In genomic region chr17:1705004-1705403, GRCh38 we compare ENCODE assay signal across 1 cellular context.
TF ChIP-seq lines count a peak whose summit lies in the region.

No MANE protein-coding gene starts in this region.

TF ChIP-seq in K562, 482 proteins besides CTCF, POLR2A, EP300 and RAD21 (continues in another document):
- peak; percentile 67 for TF ChIP-seq NCOR1 (IDR thresholded peaks at IDR 0.05)
- 0 out of 2 replicates have a peak, but pooled peaks have one; percentile 2 for TF ChIP-seq ZBTB34 (CRISPR knock-in tag; IDR thresholded peaks at IDR 0.05)
- TF ChIP-seq ZNF589 (CRISPR knock-in tag; IDR thresholded peaks at IDR 0.05; ENCODE audit: low read depth) = peak; percentile 36; the same call in 1 of the 2 replicates
- peak; percentile 56; the same call in 1 of the 2 replicates for TF ChIP-seq ZKSCAN1 (IDR thresholded peaks at IDR 0.05; ENCODE audit: low read depth, low read length)
- TF ChIP-seq NFIC (IDR thresholded peaks at IDR 0.05) = peak; percentile 65
- peak; percentile 66 for TF ChIP-seq TAL1 (IDR thresholded peaks at IDR 0.05)
- peak; percentile 92 for TF ChIP-seq MECOM (CRISPR knock-in tag; IDR thresholded peaks at IDR 0.05)
- TF ChIP-seq CTBP1 (IDR thresholded peaks at IDR 0.05; ENCODE audit: borderline replicate concordance) = peak; percentile 43; the same call in 1 of the 2 replicates
- TF ChIP-seq ELF2 (CRISPR knock-in tag; IDR thresholded peaks at IDR 0.05) = no peak
- 0 out of 2 replicates have a peak, but pooled peaks have one; percentile 24 for TF ChIP-seq MTA3 (IDR thresholded peaks at IDR 0.05; ENCODE audit: borderline replicate concordance)
- TF ChIP-seq KDM1A (IDR thresholded peaks at IDR 0.05) = peak; percentile 56 to 66
- TF ChIP-seq CBX3 (IDR thresholded peaks at IDR 0.05; ENCODE audit: borderline replicate concordance in 1 of 2, low read length in 2 of 2) = no peak
- TF ChIP-seq KLF16 (IDR thresholded peaks at IDR 0.05) = peak; percentile 67
- TF ChIP-seq SOX6 (IDR thresholded peaks at IDR 0.05) = peak; percentile 92
- peak; percentile 26; the same call in 1 of the 2 replicates for TF ChIP-seq HDAC2 (IDR thresholded peaks at IDR 0.05)
- TF ChIP-seq CBFA2T3 (IDR thresholded peaks at IDR 0.05) = peak; percentile 93
- TF ChIP-seq ARID1B (IDR thresholded peaks at IDR 0.05) = peak; percentile 81
- 0 out of 2 replicates have a peak, but pooled peaks have one; percentile 23 for TF ChIP-seq ARID4B (CRISPR knock-in tag; IDR thresholded peaks at IDR 0.05)
- TF ChIP-seq ZNF395 (CRISPR knock-in tag; IDR thresholded peaks at IDR 0.05) = 0 out of 2 replicates have a peak, but pooled peaks have one; percentile 34
- 0 out of 2 replicates have a peak, but pooled peaks have one; percentile 35 for TF ChIP-seq PML (IDR thresholded peaks at IDR 0.05; ENCODE audit: low read length)
- TF ChIP-seq DACH1 (IDR thresholded peaks at IDR 0.05; ENCODE audit: partially characterized antibody) = peak; percentile 44
- peak; percentile 75 for TF ChIP-seq DPF2 (IDR thresholded peaks at IDR 0.05)
- no peak for TF ChIP-seq ZFP1 (CRISPR knock-in tag; IDR thresholded peaks at IDR 0.05)
- no peak for TF ChIP-seq ATF1 (CRISPR knock-in tag; IDR thresholded peaks at IDR 0.05)
- no peak for TF ChIP-seq ATF1 (tag; IDR thresholded peaks at IDR 0.05)
- peak; percentile 91 for TF ChIP-seq TFAP4 (CRISPR knock-in tag; IDR thresholded peaks at IDR 0.05; ENCODE audit: borderline replicate concordance)
- peak; percentile 21 to 54; a peak in 2 of 4 replicates for TF ChIP-seq TRIM24 (IDR thresholded peaks at IDR 0.05)
- TF ChIP-seq MAX (CRISPR knock-in tag; IDR thresholded peaks at IDR 0.05) = no peak
- no peak for TF ChIP-seq TAF1 (IDR thresholded peaks at IDR 0.05; ENCODE audit: control insufficient read depth, extremely low read depth, insufficient read depth, low read length, severe bottlenecking)
- TF ChIP-seq EGR1 (conservative IDR thresholded peaks at IDR 0.05) = peak; percentile 53
- 0 out of 2 replicates have a peak, but pooled peaks have one; percentile 31 for TF ChIP-seq SMAD4 (CRISPR knock-in tag; conservative IDR thresholded peaks at IDR 0.05)
- TF ChIP-seq GATAD2B (IDR thresholded peaks at IDR 0.05; ENCODE audit: borderline replicate concordance) = no peak
- TF ChIP-seq CREM (IDR thresholded peaks at IDR 0.05; ENCODE audit: low read depth) = 0 out of 2 replicates have a peak, but pooled peaks have one; percentile 5
- peak; percentile 79 for TF ChIP-seq GATA2 (CRISPR knock-in tag; IDR thresholded peaks at IDR 0.05)
- no peak; the same call in 1 of the 2 replicates for TF ChIP-seq TRIM28 (IDR thresholded peaks at IDR 0.05)
- peak in 1 of 2 experiments; percentile 68; a peak in 2 of 4 replicates for TF ChIP-seq HDAC1 (IDR thresholded peaks at IDR 0.05)
- peak; percentile 27 for TF ChIP-seq TAF9B (IDR thresholded peaks at IDR 0.05; ENCODE audit: partially characterized antibody)
- peak; percentile 64; the same call in 1 of the 2 replicates for TF ChIP-seq ZEB2 (IDR thresholded peaks at IDR 0.05)
- 0 out of 2 replicates have a peak, but pooled peaks have one; percentile 50 for TF ChIP-seq POLR2AphosphoS5 (IDR thresholded peaks at IDR 0.05; ENCODE audit: control insufficient read depth, insufficient read depth, low read depth, low read length)
- no peak for TF ChIP-seq PHTF2 (CRISPR knock-in tag; IDR thresholded peaks at IDR 0.05)
- TF ChIP-seq ZBTB40 (IDR thresholded peaks at IDR 0.05) = no peak
- TF ChIP-seq ZBTB40 (CRISPR knock-in tag; IDR thresholded peaks at IDR 0.05) = no peak
- TF ChIP-seq VEZF1 (CRISPR knock-in tag; IDR thresholded peaks at IDR 0.05) = peak; percentile 29; the same call in 1 of the 2 replicates
- TF ChIP-seq CHD1 (IDR thresholded peaks at IDR 0.05; ENCODE audit: low read length) = no peak
- 0 out of 2 replicates have a peak, but pooled peaks have one; percentile 40 for TF ChIP-seq HMBOX1 (IDR thresholded peaks at IDR 0.05)
- peak; percentile 57; the same call in 1 of the 2 replicates for TF ChIP-seq MTA2 (IDR thresholded peaks at IDR 0.05; ENCODE audit: low read depth)
- TF ChIP-seq MEIS2 (IDR thresholded peaks at IDR 0.05; ENCODE audit: partially characterized antibody) = peak; percentile 65
- peak in 1 of 2 experiments; percentile 64; a peak in 3 of 4 replicates for TF ChIP-seq RCOR1 (IDR thresholded peaks at IDR 0.05; ENCODE audit: borderline replicate concordance in 1 of 2, low read depth in 2 of 2, low read length in 2 of 2)
